ENCODE assay signal across 8 cellular contexts in the genomic region with DNA sequence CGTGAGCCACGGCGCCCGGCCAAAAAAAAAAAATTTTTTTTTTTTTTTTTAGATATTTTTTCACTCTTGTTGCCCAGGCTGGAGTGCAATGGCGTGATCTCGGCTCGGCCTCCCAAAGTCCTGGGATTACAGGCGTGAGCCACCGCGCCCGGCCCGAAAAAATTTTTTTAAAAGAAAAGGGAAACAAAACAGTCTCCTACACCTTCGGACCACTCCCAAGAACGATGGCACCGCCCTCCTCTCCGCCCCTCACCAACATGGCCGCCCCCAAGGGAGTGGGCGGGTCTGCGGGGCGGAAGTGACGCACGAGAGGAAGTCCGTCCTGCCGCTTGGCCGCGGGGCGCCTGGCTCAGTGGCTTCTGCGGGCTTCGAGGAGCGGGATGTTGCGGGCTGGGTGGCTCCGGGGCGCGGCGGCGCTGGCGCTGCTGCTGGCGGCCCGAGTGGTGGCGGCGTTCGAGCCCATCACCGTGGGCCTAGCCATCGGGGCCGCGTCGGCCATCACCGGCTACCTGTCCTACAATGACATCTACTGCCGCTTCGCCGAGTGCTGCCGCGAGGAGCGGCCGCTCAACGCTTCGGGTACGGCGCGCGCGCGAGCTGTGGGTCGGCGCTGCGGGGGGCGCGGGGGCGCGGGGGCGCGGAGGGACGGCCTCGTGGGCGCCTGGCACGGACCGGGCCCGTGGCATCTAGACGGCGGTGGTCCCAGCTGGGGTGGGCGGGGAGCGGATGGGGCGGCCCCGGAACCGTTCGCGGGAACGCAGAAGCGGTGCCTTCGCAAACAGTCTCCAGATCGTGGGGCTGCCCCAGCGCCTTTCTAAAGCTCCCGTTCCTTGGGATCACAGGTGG. TPM values are rescaled to one million over a fixed set of nuclear protein-coding genes. Genes with fewer than 3 reads are reported as not detected.
DNase-seq lines count a peak whose midpoint lies in the region; ATAC-seq and TF ChIP-seq lines count a peak whose summit lies in the region.

A gene with protein sequence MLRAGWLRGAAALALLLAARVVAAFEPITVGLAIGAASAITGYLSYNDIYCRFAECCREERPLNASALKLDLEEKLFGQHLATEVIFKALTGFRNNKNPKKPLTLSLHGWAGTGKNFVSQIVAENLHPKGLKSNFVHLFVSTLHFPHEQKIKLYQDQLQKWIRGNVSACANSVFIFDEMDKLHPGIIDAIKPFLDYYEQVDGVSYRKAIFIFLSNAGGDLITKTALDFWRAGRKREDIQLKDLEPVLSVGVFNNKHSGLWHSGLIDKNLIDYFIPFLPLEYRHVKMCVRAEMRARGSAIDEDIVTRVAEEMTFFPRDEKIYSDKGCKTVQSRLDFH (plus strand): TSS at position 352 of the 846 bp plus-strand sequence. CDS start 29 bp downstream, at position 381.

- TF ChIP-seq RAD21 in Ishikawa (IDR thresholded peaks at IDR 0.05; ENCODE audit: low read depth): no peak

- TF ChIP-seq EP300 in Ishikawa (IDR thresholded peaks at IDR 0.05; ENCODE audit: borderline replicate concordance): peak; percentile 27; the same call in 1 of the 2 replicates

- H3K36me3 ChIP-seq in PC-3 (ENCODE audit: low read depth, low read length): no peaks in the 10 kb centered on the region

- no peaks in the 10 kb centered on the region for H3F3A ChIP-seq in PC-3 (ENCODE audit: low read length, unreplicated experiment)

- no TSS peak for BruUV-seq in PC-3 (replicated peaks; lab: Mats Ljungman, UMichigan)

- H2AFZ ChIP-seq in PC-3 (ENCODE audit: low read length): peak within 1 kb of the TSS; percentile 91

- DNase-seq in DMS 273 treated with DMSO at 0.1 percent for 48 hours (lab: John Stamatoyannopoulos, UW) (peak; percentile 76), PC-3 (peak; percentile 83), activated T-cell treated with anti-CD3 and anti-CD28 coated beads for 48 hours (ENCODE audit: low read depth) (peak; percentile 92), epithelial cell of proximal tubule (ENCODE audit: low read depth) (no peak), mucosa of gallbladder (ENCODE audit: low spot score) (peak; percentile 94)
- DNase-seq in stimulated activated CD8-positive, alpha-beta memory T cell treated with anti-CD3 and anti-CD28 coated beads, Interleukin-4, amount 100 ng/mL, for 24 hours (ENCODE audit: low read depth): peak; percentile 90

- H4K20me1 ChIP-seq in PC-3 (ENCODE audit: low read length): no peaks in the 10 kb centered on the region

- H3K27me3 ChIP-seq in PC-3 (ENCODE audit: low read length): no peaks in the 10 kb centered on the region

- no peaks in the 10 kb centered on the region for H3K9me3 ChIP-seq in PC-3 (ENCODE audit: low read length)

- POLR2A ChIA-PET in PC-3 (lab: Charles Lee; ENCODE audit: unreplicated experiment): interaction anchor here (0.5 kb wide), 2 partner anchors 225 to 614 kb away, joined by 3 to 4 read pairs; no protein-coding TSS in a partner anchor

- peak within 1 kb of the TSS; percentile 69 for H3K9ac ChIP-seq in PC-3 (ENCODE audit: low read length)

- no peak for TF ChIP-seq CTCF in PC-3 (conservative IDR thresholded peaks at IDR 0.05; ENCODE audit: low read depth, low read length)
- no peak for TF ChIP-seq CTCF in epithelial cell of proximal tubule (conservative IDR thresholded peaks at IDR 0.05; ENCODE audit: low read depth, low read length)

- intact Hi-C loops in PC-3 (cut with micrococcal nuclease): no loop called here

- no peak within 1 kb of the TSS for H3K27ac ChIP-seq in PC-3 (ENCODE audit: low read length)

- peak within 1 kb of the TSS; percentile 100 for H3K4me2 ChIP-seq in PC-3 (ENCODE audit: low read length)

- H3K4me3 ChIP-seq in PC-3 (ENCODE audit: low read length): peak within 1 kb of the TSS; percentile 91
- H3K4me3 ChIP-seq in epithelial cell of proximal tubule (ENCODE audit: low read depth, low read length): peak within 1 kb of the TSS; percentile 86

- H3K4me1 ChIP-seq in PC-3 (ENCODE audit: insufficient read depth, low read length): peaks cover 5% of the 10 kb centered on the region; the same call in 1 of the 2 replicates

- H3K79me2 ChIP-seq in PC-3 (ENCODE audit: low read length): peaks cover 9% of the 10 kb centered on the region

- H3K9me2 ChIP-seq in PC-3 (replicated peaks; ENCODE audit: low read length): no peaks in the 10 kb centered on the region

- peak; percentile 90 for ATAC-seq in GM21576 (IDR thresholded peaks at IDR 0.05; ENCODE audit: unreplicated experiment)
- peak; percentile 93 for ATAC-seq in PC-3

- CTCF ChIA-PET in PC-3 (lab: Charles Lee): interaction anchor here (0.6 kb wide), 1 partner anchor 77 kb away, joined by 6 read pairs; no protein-coding TSS in a partner anchor

TF ChIP-seq in Ishikawa, 13 proteins besides CTCF, POLR2A, EP300 and RAD21:
- TF ChIP-seq YY1 (IDR thresholded peaks at IDR 0.05; ENCODE audit: low read depth) (peak; percentile 98), TEAD4 (IDR thresholded peaks at IDR 0.05) (0 out of 2 replicates have a peak, but pooled peaks have one; percentile 5), CREB1 (IDR thresholded peaks at IDR 0.05; ENCODE audit: low read depth) (peak; percentile 78), FOXM1 (IDR thresholded peaks at IDR 0.05; ENCODE audit: borderline replicate concordance, low read depth) (no peak), ZBTB7A (IDR thresholded peaks at IDR 0.05; ENCODE audit: low read depth) (no peak), TAF1 (IDR thresholded peaks at IDR 0.05; ENCODE audit: low read depth) (peak; percentile 81), CEBPB (IDR thresholded peaks at IDR 0.05) (no peak), NFIC (IDR thresholded peaks at IDR 0.05) (peak; percentile 17; the same call in 1 of the 2 replicates), EGR1 (IDR thresholded peaks at IDR 0.05) (peak; percentile 90), TCF12 (IDR thresholded peaks at IDR 0.05; ENCODE audit: low read depth) (no peak)
- TF ChIP-seq, protein P1, sequence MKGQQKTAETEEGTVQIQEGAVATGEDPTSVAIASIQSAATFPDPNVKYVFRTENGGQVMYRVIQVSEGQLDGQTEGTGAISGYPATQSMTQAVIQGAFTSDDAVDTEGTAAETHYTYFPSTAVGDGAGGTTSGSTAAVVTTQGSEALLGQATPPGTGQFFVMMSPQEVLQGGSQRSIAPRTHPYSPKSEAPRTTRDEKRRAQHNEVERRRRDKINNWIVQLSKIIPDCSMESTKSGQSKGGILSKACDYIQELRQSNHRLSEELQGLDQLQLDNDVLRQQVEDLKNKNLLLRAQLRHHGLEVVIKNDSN (IDR thresholded peaks at IDR 0.05): no peak
- TF ChIP-seq, protein P2, sequence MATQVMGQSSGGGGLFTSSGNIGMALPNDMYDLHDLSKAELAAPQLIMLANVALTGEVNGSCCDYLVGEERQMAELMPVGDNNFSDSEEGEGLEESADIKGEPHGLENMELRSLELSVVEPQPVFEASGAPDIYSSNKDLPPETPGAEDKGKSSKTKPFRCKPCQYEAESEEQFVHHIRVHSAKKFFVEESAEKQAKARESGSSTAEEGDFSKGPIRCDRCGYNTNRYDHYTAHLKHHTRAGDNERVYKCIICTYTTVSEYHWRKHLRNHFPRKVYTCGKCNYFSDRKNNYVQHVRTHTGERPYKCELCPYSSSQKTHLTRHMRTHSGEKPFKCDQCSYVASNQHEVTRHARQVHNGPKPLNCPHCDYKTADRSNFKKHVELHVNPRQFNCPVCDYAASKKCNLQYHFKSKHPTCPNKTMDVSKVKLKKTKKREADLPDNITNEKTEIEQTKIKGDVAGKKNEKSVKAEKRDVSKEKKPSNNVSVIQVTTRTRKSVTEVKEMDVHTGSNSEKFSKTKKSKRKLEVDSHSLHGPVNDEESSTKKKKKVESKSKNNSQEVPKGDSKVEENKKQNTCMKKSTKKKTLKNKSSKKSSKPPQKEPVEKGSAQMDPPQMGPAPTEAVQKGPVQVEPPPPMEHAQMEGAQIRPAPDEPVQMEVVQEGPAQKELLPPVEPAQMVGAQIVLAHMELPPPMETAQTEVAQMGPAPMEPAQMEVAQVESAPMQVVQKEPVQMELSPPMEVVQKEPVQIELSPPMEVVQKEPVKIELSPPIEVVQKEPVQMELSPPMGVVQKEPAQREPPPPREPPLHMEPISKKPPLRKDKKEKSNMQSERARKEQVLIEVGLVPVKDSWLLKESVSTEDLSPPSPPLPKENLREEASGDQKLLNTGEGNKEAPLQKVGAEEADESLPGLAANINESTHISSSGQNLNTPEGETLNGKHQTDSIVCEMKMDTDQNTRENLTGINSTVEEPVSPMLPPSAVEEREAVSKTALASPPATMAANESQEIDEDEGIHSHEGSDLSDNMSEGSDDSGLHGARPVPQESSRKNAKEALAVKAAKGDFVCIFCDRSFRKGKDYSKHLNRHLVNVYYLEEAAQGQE (IDR thresholded peaks at IDR 0.05; ENCODE audit: low read depth): no peak
- TF ChIP-seq, protein P3, sequence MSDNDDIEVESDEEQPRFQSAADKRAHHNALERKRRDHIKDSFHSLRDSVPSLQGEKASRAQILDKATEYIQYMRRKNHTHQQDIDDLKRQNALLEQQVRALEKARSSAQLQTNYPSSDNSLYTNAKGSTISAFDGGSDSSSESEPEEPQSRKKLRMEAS (IDR thresholded peaks at IDR 0.05): peak; percentile 71

RNA-seq across cellular contexts. Expression of the gene that starts here (rescaled TPM):
- total RNA-seq in PC-3 (2014; rRNA removed): 11.0 and 12.8 TPM in 2 replicates
- total RNA-seq in epithelial cell of proximal tubule: 14.8 and 20.8 TPM in 2 replicates
- total RNA-seq in mucosa of gallbladder: 28.1 TPM
